In the genomic region with DNA sequence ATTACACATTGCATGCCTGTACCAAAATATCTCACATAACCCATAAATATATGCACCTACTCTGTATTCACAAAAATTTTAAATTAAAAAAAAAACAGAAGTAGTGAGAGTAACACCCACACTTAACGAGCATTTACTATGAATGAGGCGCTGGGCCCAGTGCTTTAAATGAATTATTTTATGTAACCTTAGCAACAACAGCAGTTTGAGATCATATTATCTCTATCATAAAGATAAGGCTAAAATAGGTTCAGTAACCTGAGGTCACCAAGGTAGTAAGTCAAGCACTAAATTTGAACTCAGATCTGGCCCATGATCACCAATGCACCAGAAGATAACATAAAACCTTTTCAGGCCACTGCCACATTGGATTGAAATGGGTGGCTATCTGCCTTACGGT, we compare ENCODE assay signal across 3 cellular contexts.
"Had no signal": no experiment of that assay in that cellular context is flagged by ENCODE, and none has a peak within 500 bp of the region (broad histone marks: within the 10 kb centered on the region; RNA-seq: fewer than 3 reads in every experiment).

No MANE protein-coding gene starts in this region.

- H3K4me3 ChIP-seq: GM12878 had no signal

- ATAC-seq: GM12878 had no signal

- DNase-seq: GDM1, GF-D8 had no signal
